Comparison of ENCODE assay signal across 1 cellular context in genomic region chr1:35931424-35932157, GRCh38.
TF ChIP-seq lines count a peak whose summit lies in the region.

No MANE protein-coding gene starts in this region.

TF ChIP-seq in HepG2, 621 proteins besides CTCF, POLR2A, EP300 and RAD21 (continued from another document and continues in another):
- TF ChIP-seq AHDC1 (CRISPR knock-in tag; IDR thresholded peaks at IDR 0.05; ENCODE audit: borderline replicate concordance) (no peak), HOXA9 (CRISPR knock-in tag; IDR thresholded peaks at IDR 0.05; ENCODE audit: borderline replicate concordance) (no peak), BCL3 (CRISPR knock-in tag; IDR thresholded peaks at IDR 0.05) (no peak), ZNF7 (CRISPR knock-in tag; IDR thresholded peaks at IDR 0.05) (no peak), ZNF703 (CRISPR knock-in tag; IDR thresholded peaks at IDR 0.05; ENCODE audit: borderline replicate concordance) (no peak), POLR2AphosphoS5 (IDR thresholded peaks at IDR 0.05; ENCODE audit: low read depth, low read length) (no peak), SMARCC2 (IDR thresholded peaks at IDR 0.05) (no peak), ZNF552 (CRISPR knock-in tag; IDR thresholded peaks at IDR 0.05; ENCODE audit: borderline replicate concordance) (no peak), KAT8 (CRISPR knock-in tag; IDR thresholded peaks at IDR 0.05) (peak; percentile 22; the same call in 1 of the 2 replicates), ARID4A (CRISPR knock-in tag; IDR thresholded peaks at IDR 0.05; ENCODE audit: borderline replicate concordance) (no peak; the same call in none of the 2 replicates), ZNF547 (CRISPR knock-in tag; IDR thresholded peaks at IDR 0.05) (no peak), KDM5A (IDR thresholded peaks at IDR 0.05; ENCODE audit: borderline replicate concordance, low read length) (peak; percentile 57), ZNF574 (CRISPR knock-in tag; IDR thresholded peaks at IDR 0.05) (no peak), ZNF674 (CRISPR knock-in tag; IDR thresholded peaks at IDR 0.05; ENCODE audit: low read depth) (no peak), KMT2B (CRISPR knock-in tag; IDR thresholded peaks at IDR 0.05) (peak; percentile 4; the same call in 1 of the 2 replicates), MLLT10 (CRISPR knock-in tag; IDR thresholded peaks at IDR 0.05) (no peak), THAP7 (CRISPR knock-in tag; IDR thresholded peaks at IDR 0.05) (0 out of 2 replicates have a peak, but pooled peaks have one; percentile 13), ZNF136 (CRISPR knock-in tag; IDR thresholded peaks at IDR 0.05; ENCODE audit: low read depth) (no peak), ZNF772 (CRISPR knock-in tag; IDR thresholded peaks at IDR 0.05) (no peak), ERF (CRISPR knock-in tag; IDR thresholded peaks at IDR 0.05) (no peak), ZNF761 (CRISPR knock-in tag; conservative IDR thresholded peaks at IDR 0.05) (no peak), DBP (CRISPR knock-in tag; IDR thresholded peaks at IDR 0.05; ENCODE audit: not compliant biosample characterization) (no peak), GFI1 (CRISPR knock-in tag; IDR thresholded peaks at IDR 0.05; ENCODE audit: borderline replicate concordance) (0 out of 2 replicates have a peak, but pooled peaks have one; percentile 17), SSRP1 (CRISPR knock-in tag; IDR thresholded peaks at IDR 0.05) (no peak), MAFF (IDR thresholded peaks at IDR 0.05; ENCODE audit: low read depth, low read length) (peak; percentile 93), ZNF501 (CRISPR knock-in tag; IDR thresholded peaks at IDR 0.05) (peak; percentile 26; the same call in 1 of the 2 replicates), ATF1 (CRISPR knock-in tag; IDR thresholded peaks at IDR 0.05) (no peak), IRF2 (CRISPR knock-in tag; IDR thresholded peaks at IDR 0.05) (no peak), SNRNP70 (IDR thresholded peaks at IDR 0.05; ENCODE audit: low read depth, low read length) (no peak), HMGA1 (CRISPR knock-in tag; conservative IDR thresholded peaks at IDR 0.05) (no peak), PAXIP1 (CRISPR knock-in tag; conservative IDR thresholded peaks at IDR 0.05) (no peak), ZNF160 (CRISPR knock-in tag; IDR thresholded peaks at IDR 0.05) (0 out of 2 replicates have a peak, but pooled peaks have one; percentile 5), YY1 (IDR thresholded peaks at IDR 0.05; ENCODE audit: insufficient read depth, insufficient replicate concordance, low read depth, low read length) (no peak), HDAC2 (CRISPR knock-in tag; IDR thresholded peaks at IDR 0.05) (no peak), HBP1 (CRISPR knock-in tag; IDR thresholded peaks at IDR 0.05; ENCODE audit: low read depth) (no peak), ELF1 (CRISPR knock-in tag; IDR thresholded peaks at IDR 0.05) (no peak), MEIS1 (CRISPR knock-in tag; IDR thresholded peaks at IDR 0.05; ENCODE audit: borderline replicate concordance) (no peak), POGZ (CRISPR knock-in tag; IDR thresholded peaks at IDR 0.05) (0 out of 2 replicates have a peak, but pooled peaks have one; percentile 2), NKX3-1 (CRISPR knock-in tag; IDR thresholded peaks at IDR 0.05) (no peak), ZNF335 (CRISPR knock-in tag; IDR thresholded peaks at IDR 0.05) (no peak), ZNF34 (CRISPR knock-in tag; IDR thresholded peaks at IDR 0.05; ENCODE audit: borderline replicate concordance) (no peak), GABPA (IDR thresholded peaks at IDR 0.05; ENCODE audit: low read depth, low read length) (no peak), GABPA (CRISPR knock-in tag; IDR thresholded peaks at IDR 0.05; ENCODE audit: low read depth) (no peak), YEATS4 (CRISPR knock-in tag; IDR thresholded peaks at IDR 0.05; ENCODE audit: borderline replicate concordance) (no peak), EEA1 (CRISPR knock-in tag; IDR thresholded peaks at IDR 0.05; ENCODE audit: borderline replicate concordance) (no peak), HIVEP1 (CRISPR knock-in tag; IDR thresholded peaks at IDR 0.05) (0 out of 2 replicates have a peak, but pooled peaks have one; percentile 26), ZBTB21 (CRISPR knock-in tag; IDR thresholded peaks at IDR 0.05) (no peak)
